In genomic region chr5:134845852-134846640, GRCh38 we compare ENCODE assay signal across 8 cellular contexts. TPM values are rescaled to one million over a fixed set of nuclear protein-coding genes. Genes with fewer than 3 reads are reported as not detected.
DNase-seq lines count a peak whose midpoint lies in the region; ATAC-seq and TF ChIP-seq lines count a peak whose summit lies in the region.

Gene C5orf24, plus strand, starts transcription at chr5:134845968. Its CDS starts 8,933 bp downstream, at chr5:134854901.

- DNase-seq in DMS 273 treated with DMSO at 0.1 percent for 48 hours (lab: John Stamatoyannopoulos, UW) (peak; percentile 89), HuH-7 (ENCODE audit: low spot score) (peak; percentile 86), OCI-M2 (lab: John Stamatoyannopoulos, UW; ENCODE audit: unreplicated experiment) (peak; percentile 43), activated T-cell treated with anti-CD3 and anti-CD28 coated beads for 4 hours (peak; percentile 77), epithelial cell of esophagus (ENCODE audit: low read depth) (peak; percentile 96)
- peak; percentile 84 to 90 for DNase-seq in stimulated activated CD8-positive, alpha-beta memory T cell treated with anti-CD3 and anti-CD28 coated beads, Interleukin-2, amount 100 ng/mL, for 48 hours (ENCODE audit: low read depth in 2 of 2)

- H3K4me3 ChIP-seq in epithelial cell of esophagus (ENCODE audit: low read length) (peak within 1 kb of the TSS; percentile 76), mononuclear cell (ENCODE audit: low read length) (peak within 1 kb of the TSS; percentile 82)

- H3K9me3 ChIP-seq in mononuclear cell (ENCODE audit: low read depth, low read length), result no peaks in the 10 kb centered on the region

- H3K27me3 ChIP-seq in mononuclear cell (ENCODE audit: insufficient read depth, low read length), result no peaks in the 10 kb centered on the region

- H3K4me1 ChIP-seq in mononuclear cell (ENCODE audit: insufficient read depth, low read length), result peaks cover 22% of the 10 kb centered on the region

- ATAC-seq in GM21515 (IDR thresholded peaks at IDR 0.05; ENCODE audit: unreplicated experiment), result peak; percentile 95

- TF ChIP-seq CTCF in epithelial cell of esophagus (IDR thresholded peaks at IDR 0.05; ENCODE audit: insufficient read depth, low read depth, low read length, missing control alignments), result no peak

RNA-seq across cellular contexts. Expression of gene C5orf24, which starts in this region (rescaled TPM):
- 38.1 TPM for total RNA-seq in mononuclear cell

Comparison
In these comparisons a context has a peak if more than half of its experiments do, and no peak if none do; other contexts are left out.
1. Peak in every context shown above with its lines: DNase-seq, ATAC-seq and H3K4me3 ChIP-seq.
2. DNase-seq: peak in every context shown above with its lines; median percentile 96 in epithelial cell of esophagus; 89 in DMS 273 treated with DMSO at 0.1 percent for 48 hours; 87 in stimulated activated CD8-positive, alpha-beta memory T cell treated with anti-CD3 and anti-CD28 coated beads, Interleukin-2, amount 100 ng/mL, for 48 hours; 86 in HuH-7; 77 in activated T-cell treated with anti-CD3 and anti-CD28 coated beads for 4 hours; 43 in OCI-M2.